26 cellular contexts compared by ENCODE assay signal in genomic region chr10:113003032-113003431, GRCh38. TPM values are rescaled to one million over a fixed set of nuclear protein-coding genes. Genes with fewer than 3 reads are reported as not detected.
DNase-seq lines count a peak whose midpoint lies in the region; ATAC-seq and TF ChIP-seq lines count a peak whose summit lies in the region.
"Had no signal": no experiment of that assay in that cellular context is flagged by ENCODE, and none has a peak within 500 bp of the region (broad histone marks: within the 10 kb centered on the region; RNA-seq: fewer than 3 reads in every experiment).

No MANE protein-coding gene starts in this region.

- ATAC-seq in HG03045 (IDR thresholded peaks at IDR 0.05; ENCODE audit: unreplicated experiment) (no peak), lower lobe of right lung (no peak)
- ATAC-seq: HCT116 had no signal

- H3K9me3 ChIP-seq in lower lobe of right lung (no peaks in the 10 kb centered on the region), OCI-LY7 (ENCODE audit: low read length) (no peaks in the 10 kb centered on the region)
- H3K9me3 ChIP-seq: neutrophil, SJSA1 had no signal

- H3K4me3 ChIP-seq in lower lobe of right lung: no peak overlapping the region
- H3K4me3 ChIP-seq in OCI-LY7 (ENCODE audit: low read depth, low read length, poor library complexity, severe bottlenecking): no peak overlapping the region
- H3K4me3 ChIP-seq: SJSA1, smooth muscle cell had no signal

- POLR2A ChIA-PET in OCI-LY7 (lab: Charles Lee): no interaction called here

- no peaks in the 10 kb centered on the region for H3K36me3 ChIP-seq in lower lobe of right lung
- no peaks in the 10 kb centered on the region for H3K36me3 ChIP-seq in OCI-LY7 (ENCODE audit: insufficient read depth, low read length)
- H3K36me3 ChIP-seq: neutrophil had no signal

- H3K9me2 ChIP-seq in OCI-LY7 (ENCODE audit: insufficient read depth, low read length): no peaks in the 10 kb centered on the region

- DNase-seq in COLO829 (ENCODE audit: low spot score) (peak; percentile 63), SK-MEL-5 (ENCODE audit: low read depth, low spot score) (peak; percentile 69), inferior parietal cortex (ENCODE audit: extremely low spot score) (peak; percentile 55), pons (ENCODE audit: low spot score) (peak; percentile 94), dedifferentiated amniotic fluid mesenchymal stem cell (ENCODE audit: extremely low spot score) (no peak), lower lobe of right lung (no peak), OCI-LY7 (ENCODE audit: low spot score) (no peak)
- DNase-seq: activated CD4-positive, CD25-positive, alpha-beta regulatory T cell treated with anti-CD3 and anti-CD28 coated beads, Interleukin-2, amount 50 U/mL, for 72 hours; activated CD8-positive, alpha-beta memory T cell treated with anti-CD3 and anti-CD28 coated beads for 24 hours; activated gamma-delta T cell; activated naive CD8-positive, alpha-beta T cell treated with anti-CD3 and anti-CD28 coated beads, Interleukin-2, amount 10 ng/mL, durations not matched to agents 7 days and 5 days; Calu3; glutamatergic neuron; KBM-7; NCI-H1105 treated with DMSO at 0.1 percent for 48 hours; NCI-H1930; NCI-H2227 treated with DMSO at 0.1 percent for 48 hours; NCI-H748 treated with DMSO at 0.1 percent for 48 hours; RPMI8226; stimulated activated CD4-positive, alpha-beta T cell treated with anti-CD3 and anti-CD28 coated beads, Interleukin-2, amount 100 ng/mL, for 24 hours; T-helper 1 cell had no signal

- H3K4me1 ChIP-seq in lower lobe of right lung: peaks cover 60% of the 10 kb centered on the region
- no peaks in the 10 kb centered on the region for H3K4me1 ChIP-seq in OCI-LY7 (ENCODE audit: insufficient read depth, low read length, poor library complexity, severe bottlenecking)

- CTCF ChIA-PET in OCI-LY7 (lab: Charles Lee; ENCODE audit: unreplicated experiment): no interaction called here

- H3K27ac ChIP-seq in lower lobe of right lung: no peak overlapping the region
- H3K27ac ChIP-seq in OCI-LY7 (ENCODE audit: low read depth, low read length, poor library complexity, severe bottlenecking): no peak overlapping the region
- H3K27ac ChIP-seq: neutrophil, SJSA1 had no signal

- H2AFZ ChIP-seq in OCI-LY7 (ENCODE audit: low read length): no peak overlapping the region

- H4K20me1 ChIP-seq in OCI-LY7 (ENCODE audit: insufficient read depth, low read length): no peaks in the 10 kb centered on the region; the same call in 1 of the 2 replicates

- TF ChIP-seq CTCF in lower lobe of right lung (IDR thresholded peaks at IDR 0.05) (no peak), OCI-LY7 (conservative IDR thresholded peaks at IDR 0.05; ENCODE audit: low read length) (no peak)

- in situ Hi-C loops in SK-MEL-5 (cut with HindIII; ENCODE audit: low pct_unique_long_range_greater_than_20kb, low sequenced_read_pairs): no loop called here

- BruUV-seq in OCI-LY7 (replicated peaks; lab: Mats Ljungman, UMichigan): no TSS peak

- H3K79me2 ChIP-seq in OCI-LY7 (ENCODE audit: insufficient read depth, low read depth, low read length): no peaks in the 10 kb centered on the region

- H3K4me2 ChIP-seq in OCI-LY7 (ENCODE audit: low read length): no peak overlapping the region
- H3K4me2 ChIP-seq: smooth muscle cell had no signal

- no peaks in the 10 kb centered on the region for H3K27me3 ChIP-seq in lower lobe of right lung (ENCODE audit: low read depth)
- H3K27me3 ChIP-seq: neutrophil, SJSA1 had no signal

- intact Hi-C loops in lower lobe of right lung (cut with DNase I): no loop called here
- intact Hi-C loops in OCI-LY7 (cut with micrococcal nuclease; ENCODE audit: unreplicated experiment): no loop called here

RNA-seq across cellular contexts. Expression of gene TCF7L2, which starts 53.0 kb away (rescaled TPM):
- 2.6 and 3.9 TPM in 2 replicates for total RNA-seq in SK-MEL-5 (2014; rRNA removed; shearing (Covaris generic))
- 21.5 and 24.3 TPM in 2 replicates for polyA plus RNA-seq in SK-MEL-5 (2015; cell fraction: cytosol; rRNA removed)
- 18.1 and 40.9 TPM in 2 replicates for polyA plus RNA-seq in SK-MEL-5 (2015; cell fraction: nucleus; rRNA removed)
- total RNA-seq in lower lobe of right lung (71.2 TPM), OCI-LY7 (2022) (8.0 and 8.5 TPM in 2 replicates)
- total RNA-seq in OCI-LY7 (2014; rRNA removed; shearing (Covaris generic)): 1.3 and 2.8 TPM in 2 replicates

Comparison
In these comparisons a context has a peak if more than half of its experiments do, and no peak if none do; other contexts are left out.
1. DNase-seq: peak in COLO829 (single experiment), SK-MEL-5 (single experiment), inferior parietal cortex (single experiment) and pons (single experiment); none in dedifferentiated amniotic fluid mesenchymal stem cell (single experiment), lower lobe of right lung (single experiment) and OCI-LY7 (single experiment).